13 cellular contexts compared by ENCODE assay signal in genomic region chr9:127057970-127058644, GRCh38.
DNase-seq lines count a peak whose midpoint lies in the region; ATAC-seq and TF ChIP-seq lines count a peak whose summit lies in the region.
"Had no signal": no experiment of that assay in that cellular context is flagged by ENCODE, and none has a peak within 500 bp of the region (broad histone marks: within the 10 kb centered on the region; RNA-seq: fewer than 3 reads in every experiment).

No MANE protein-coding gene starts in this region.

- no peak overlapping the region for H3K4me3 Mint-ChIP-seq in GM23338

- H3F3A ChIP-seq in GM23338 (replicated peaks; ENCODE audit: low read depth), result no peaks in the 10 kb centered on the region

- no peaks in the 10 kb centered on the region for H3K9me3 ChIP-seq in right atrium auricular region
- no peaks in the 10 kb centered on the region for H3K9me3 ChIP-seq in gastrocnemius medialis
- H3K9me3 ChIP-seq: BLaER1, pancreas had no signal

- H3K27me3 ChIP-seq in GM23338 (ENCODE audit: insufficient read depth), result no peaks in the 10 kb centered on the region
- no peaks in the 10 kb centered on the region for H3K27me3 ChIP-seq in right atrium auricular region
- no peaks in the 10 kb centered on the region for H3K27me3 ChIP-seq in gastrocnemius medialis
- H3K27me3 ChIP-seq: BLaER1, pancreas had no signal

- H3K4me1 ChIP-seq in GM23338 (ENCODE audit: insufficient read depth) (no peaks in the 10 kb centered on the region), right atrium auricular region (peaks cover 0 to 44% of the 10 kb centered on the region in 2 donors), gastrocnemius medialis (peaks cover 62 to 68% of the 10 kb centered on the region in 2 donors)
- H3K4me1 ChIP-seq: pancreas had no signal

- TF ChIP-seq CTCF in GM23338 (conservative IDR thresholded peaks at IDR 0.05; ENCODE audit: low read depth in 2 of 2) (no peak), right atrium auricular region (IDR thresholded peaks at IDR 0.05) (no peak), gastrocnemius medialis (IDR thresholded peaks at IDR 0.05 in 4 of 5, conservative IDR thresholded peaks at IDR 0.05 in 1 of 5) (no peak)

- TF ChIP-seq POLR2A in gastrocnemius medialis (IDR thresholded peaks at IDR 0.05), result no peak

- intact Hi-C loops in gastrocnemius medialis (cut with DNase I; ENCODE audit: low total_unique reads), result no loop called here

- ATAC-seq in GM23338, result peak; percentile 57
- ATAC-seq in gastrocnemius medialis, result peak; percentile 56 to 60
- no peak for ATAC-seq in HG02840 (IDR thresholded peaks at IDR 0.05; ENCODE audit: low FRiP score, unreplicated experiment)

- no peaks in the 10 kb centered on the region for H3K79me2 ChIP-seq in GM23338 (replicated peaks; ENCODE audit: insufficient read depth)

- peak overlapping the region; percentile 28; the same call in 1 of the 2 replicates for H3K27ac Mint-ChIP-seq in GM23338

- H4K20me1 ChIP-seq in GM23338 (replicated peaks; ENCODE audit: insufficient read depth), result 0 out of 2 replicates have a peak, but pooled peaks cover 4% of the 10 kb centered on the region
- H4K20me1 ChIP-seq: BLaER1 had no signal

- H3K4me3 ChIP-seq in GM23338 (no peak overlapping the region), right atrium auricular region (no peak overlapping the region), gastrocnemius medialis (no peak overlapping the region)
- H3K4me3 ChIP-seq: BLaER1, pancreas, SK-N-MC had no signal

- no peaks in the 10 kb centered on the region for H3K36me3 ChIP-seq in GM23338 (ENCODE audit: insufficient read depth)
- H3K36me3 ChIP-seq in right atrium auricular region, result no peaks in the 10 kb centered on the region
- no peaks in the 10 kb centered on the region for H3K36me3 ChIP-seq in gastrocnemius medialis

- H3K9me3 Mint-ChIP-seq in GM23338, result no peaks in the 10 kb centered on the region

- no peak overlapping the region for H3K4me2 ChIP-seq in GM23338
- H3K4me2 ChIP-seq: BLaER1 had no signal

- no peak for DNase-seq in GM23338 (ENCODE audit: low spot score)
- DNase-seq in cerebellar cortex (ENCODE audit: low spot score), result peak; percentile 88
- no peak for DNase-seq in right atrium auricular region (ENCODE audit: low spot score)
- DNase-seq in gastrocnemius medialis, result peak; percentile 35 to 70
- no peak for DNase-seq in CD1c-positive myeloid dendritic cell (ENCODE audit: extremely low spot score)
- DNase-seq in activated CD4-positive, alpha-beta T cell treated with anti-CD3 and anti-CD28 coated beads, Interleukin-2, amount 50 U/mL, for 48 hours, result no peak
- no peak for DNase-seq in SKM-1 treated with dmso at 0.1 percent for 144 hours (lab: John Stamatoyannopoulos, UW; ENCODE audit: unreplicated experiment)
- DNase-seq: NCI-H1092, pancreas had no signal

- peaks cover 2% of the 10 kb centered on the region for H3K27me3 Mint-ChIP-seq in GM23338 (ENCODE audit: insufficient read depth, low read depth, poor library complexity)

- H2AFZ ChIP-seq in GM23338, result no peak overlapping the region

- peaks cover 9% of the 10 kb centered on the region for H3K4me1 Mint-ChIP-seq in GM23338

- no peaks in the 10 kb centered on the region for H3K9me2 ChIP-seq in GM23338 (ENCODE audit: insufficient read depth)

- H3K27ac ChIP-seq in GM23338 (ENCODE audit: low read depth), result no peak overlapping the region
- peak overlapping the region; percentile 29 to 51 for H3K27ac ChIP-seq in right atrium auricular region
- H3K27ac ChIP-seq in gastrocnemius medialis, result peak overlapping the region; percentile 43 to 82 (median 77)
- H3K27ac ChIP-seq: BLaER1, epithelial cell of prostate, pancreas, SK-N-MC had no signal

- H3K36me3 Mint-ChIP-seq in GM23338 (ENCODE audit: low read depth), result no peaks in the 10 kb centered on the region; the same call in 2 of the 3 replicates

- in situ Hi-C loops in gastrocnemius medialis (cut with MboI; ENCODE audit: low sequenced_read_pairs in 4 of 4), result no loop called here

TF ChIP-seq in GM23338, 12 proteins besides CTCF, POLR2A, EP300 and RAD21 (continues in another document):
- TF ChIP-seq POLR2AphosphoS5 (IDR thresholded peaks at IDR 0.05; ENCODE audit: low read depth) (no peak), ZNF331 (CRISPR knock-in tag; IDR thresholded peaks at IDR 0.05; ENCODE audit: low read depth) (no peak), ZNF462 (CRISPR knock-in tag; IDR thresholded peaks at IDR 0.05) (no peak), CREB1 (CRISPR knock-in tag; IDR thresholded peaks at IDR 0.05; ENCODE audit: low read depth) (no peak), ZNF114 (CRISPR knock-in tag; IDR thresholded peaks at IDR 0.05) (no peak), EZH2phosphoT487 (IDR thresholded peaks at IDR 0.05; ENCODE audit: unreplicated experiment) (no peak)

Comparison
In these comparisons a context has a peak if more than half of its experiments do, and no peak if none do; other contexts are left out.
1. DNase-seq: peak in cerebellar cortex (single experiment) and gastrocnemius medialis (2 of 2); none in GM23338 (single experiment), right atrium auricular region (single experiment), CD1c-positive myeloid dendritic cell (single experiment), activated CD4-positive, alpha-beta T cell treated with anti-CD3 and anti-CD28 coated beads, Interleukin-2, amount 50 U/mL, for 48 hours (0 of 2) and SKM-1 treated with dmso at 0.1 percent for 144 hours (single experiment).